ENCODE assay signal across 1 cellular context in the genomic region with DNA sequence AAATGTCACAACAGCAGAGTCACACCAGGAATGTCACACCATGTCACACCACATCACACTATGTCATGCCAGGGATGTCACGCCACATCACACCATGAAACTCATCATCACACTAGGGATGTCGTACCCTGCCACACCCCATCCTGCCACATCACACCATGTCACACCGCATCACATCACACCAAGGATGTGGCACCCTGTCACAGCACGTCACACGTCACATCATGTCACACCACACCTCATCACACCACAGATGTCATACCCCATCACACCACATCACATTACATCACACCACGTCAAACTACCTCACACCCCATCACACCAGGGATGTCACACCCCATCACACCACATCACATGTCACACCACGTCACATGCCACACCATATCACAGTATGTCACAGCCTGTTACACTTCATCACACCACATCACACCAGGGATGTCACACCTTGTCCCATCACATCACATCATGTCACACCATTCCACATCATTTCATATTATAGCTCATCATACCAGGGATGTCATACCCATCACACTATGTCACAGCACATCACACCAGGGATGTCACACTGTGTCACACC.
TF ChIP-seq lines count a peak whose summit lies in the region.

No MANE protein-coding gene starts in this region.

TF ChIP-seq in IMR-90, 13 proteins besides CTCF, POLR2A, EP300 and RAD21 (continued from another document):
- TF ChIP-seq BHLHE40 (IDR thresholded peaks at IDR 0.05; ENCODE audit: low read depth, low read length), result no peak
- TF ChIP-seq NFE2L2 (IDR thresholded peaks at IDR 0.05; ENCODE audit: low read depth, low read length), result no peak
- no peak for TF ChIP-seq RCOR1 (IDR thresholded peaks at IDR 0.05; ENCODE audit: insufficient replicate concordance, low read length)
- TF ChIP-seq CEBPB (IDR thresholded peaks at IDR 0.05; ENCODE audit: low read depth, low read length), result no peak
- TF ChIP-seq RFX5 (IDR thresholded peaks at IDR 0.05; ENCODE audit: low read depth, low read length), result no peak
- TF ChIP-seq FOS (IDR thresholded peaks at IDR 0.05; ENCODE audit: low read depth, low read length), result no peak
- TF ChIP-seq USF2 (IDR thresholded peaks at IDR 0.05; ENCODE audit: low read depth, low read length), result no peak
- no peak for TF ChIP-seq MAFK (IDR thresholded peaks at IDR 0.05; ENCODE audit: low read depth, low read length)
- no peak for TF ChIP-seq CHD1 (IDR thresholded peaks at IDR 0.05; ENCODE audit: low read depth, low read length)
TF ChIP-seq in IMR-90: peak in this region for 0.
